ENCODE assay signal across 1 cellular context in the genomic region with DNA sequence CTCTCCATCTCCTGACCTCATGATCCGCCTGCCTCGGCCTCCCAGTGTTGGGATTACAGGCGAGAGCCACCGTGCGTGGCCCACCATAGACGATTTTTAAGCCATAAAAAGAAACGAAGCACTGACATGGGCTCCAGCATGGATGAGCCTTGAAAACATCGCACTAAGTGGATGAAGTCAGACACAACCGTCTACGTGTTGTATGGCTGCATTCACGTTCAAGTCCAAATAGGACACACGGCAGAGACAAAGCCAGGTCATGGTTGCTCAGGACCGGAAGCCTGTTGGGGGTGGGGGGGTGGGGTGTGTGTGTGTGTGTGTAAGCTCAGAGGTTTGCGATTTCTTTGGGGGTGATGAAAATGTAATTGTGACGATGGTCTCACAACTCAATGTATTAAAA.
TF ChIP-seq lines count a peak whose summit lies in the region.

No MANE protein-coding gene starts in this region.

TF ChIP-seq in GM12891, 5 proteins besides CTCF, POLR2A, EP300 and RAD21:
- TF ChIP-seq POLR2AphosphoS5 (IDR thresholded peaks at IDR 0.05; ENCODE audit: low read depth, low read length), result 0 out of 2 replicates have a peak, but pooled peaks have one; percentile 55
- TF ChIP-seq TAF1 (IDR thresholded peaks at IDR 0.05; ENCODE audit: low read depth, low read length), result no peak
